Comparison of ENCODE assay signal across 8 cellular contexts in genomic region chr19:57240311-57241090, GRCh38. TPM values are rescaled to one million over a fixed set of nuclear protein-coding genes. Genes with fewer than 3 reads are reported as not detected.
DNase-seq lines count a peak whose midpoint lies in the region; TF ChIP-seq lines count a peak whose summit lies in the region.

Gene ZNF805 (plus strand): TSS chr19:57240632. CDS start chr19:57240892, 260 bp downstream.

- peak within 1 kb of the TSS; percentile 88 for H3K4me3 ChIP-seq in GM06990 (replicated peaks; ENCODE audit: low read depth, low read length)
- H3K4me3 ChIP-seq in NB4 (ENCODE audit: low read depth, low read length): peak within 1 kb of the TSS; percentile 87
- H3K4me3 ChIP-seq in neutrophil (ENCODE audit: low read depth in 1 of 2, low read length in 1 of 2): peak within 1 kb of the TSS; percentile 81 to 92

- peak; percentile 94 for DNase-seq in GM06990 (ENCODE audit: extremely low read depth, insufficient read length)
- peak; percentile 85 for DNase-seq in HFFc6
- peak; percentile 90 for DNase-seq in NB4 (ENCODE audit: low read depth)
- peak; percentile 89 for DNase-seq in SK-N-DZ (ENCODE audit: low spot score)
- DNase-seq in activated naive CD4-positive, alpha-beta T cell treated with anti-CD3 and anti-CD28 coated beads, Interleukin-2, amount 50 U/mL, for 16 hours: peak; percentile 98
- DNase-seq in germinal center (ENCODE audit: low spot score): peak; percentile 96

- peaks cover 13% of the 10 kb centered on the region for H3K36me3 Mint-ChIP-seq in HFFc6 (ENCODE audit: low read depth)

- TF ChIP-seq POLR2A in NB4 (IDR thresholded peaks at IDR 0.05; ENCODE audit: extremely low read depth, insufficient read length): peak; percentile 36

- peak within 1 kb of the TSS; percentile 86 for H3K4me3 Mint-ChIP-seq in HFFc6

- H3K27ac Mint-ChIP-seq in HFFc6: peak within 1 kb of the TSS; percentile 87

- H3K36me3 ChIP-seq in GM06990 (ENCODE audit: control insufficient read depth, insufficient read depth, low read length): peaks cover 9% of the 10 kb centered on the region
- H3K36me3 ChIP-seq in neutrophil: peaks cover 18% of the 10 kb centered on the region

- peak within 1 kb of the TSS; percentile 83 for H3K27ac ChIP-seq in neutrophil

- peaks cover 3% of the 10 kb centered on the region for H3K27me3 Mint-ChIP-seq in HFFc6 (ENCODE audit: insufficient read depth)

- H3K27me3 ChIP-seq in GM06990 (replicated peaks; ENCODE audit: control insufficient read depth, insufficient read depth, low read length) (no peaks in the 10 kb centered on the region), neutrophil (no peaks in the 10 kb centered on the region)

- H3K4me1 ChIP-seq in neutrophil (ENCODE audit: control insufficient read depth in 1 of 2, insufficient read depth in 1 of 2, low read depth in 1 of 2, low read length in 1 of 2): peaks cover 15% of the 10 kb centered on the region in 2 experiments

- TF ChIP-seq CTCF in GM06990 (IDR thresholded peaks at IDR 0.05; ENCODE audit: insufficient read depth, low read length, poor library complexity, severe bottlenecking) (peak; percentile 5), HFFc6 (IDR thresholded peaks at IDR 0.05) (peak; percentile 57), NB4 (IDR thresholded peaks at IDR 0.05; ENCODE audit: low read depth, low read length) (no peak), neutrophil (IDR thresholded peaks at IDR 0.05) (peak; percentile 48), subcutaneous adipose tissue (IDR thresholded peaks at IDR 0.05; ENCODE audit: low read depth) (no peak)

- H3K9me3 ChIP-seq in neutrophil: no peaks in the 10 kb centered on the region

- H3K9me3 Mint-ChIP-seq in HFFc6: no peaks in the 10 kb centered on the region

- peaks cover 13% of the 10 kb centered on the region for H3K4me1 Mint-ChIP-seq in HFFc6 (ENCODE audit: low read depth)

RNA-seq across cellular contexts. Expression of gene ZNF805, which starts in this region (rescaled TPM):
- 10 to 100 TPM; 10.7 to 12.8 (median 11.9) TPM for total RNA-seq in HFFc6 (2021; fragmentation: NEBNext Ultra II Directional; extraction: Animal tissue kit (Norgen Biotek cat#: 25700))
- 1.1 and 2.4 TPM in 2 replicates for polyA plus RNA-seq in SK-N-DZ (2014; cell fraction: cytosol; rRNA removed)
- 0.62 and 1.9 TPM in 2 replicates for polyA plus RNA-seq in SK-N-DZ (2014; cell fraction: nucleus; rRNA removed)
- total RNA-seq in subcutaneous adipose tissue: 10 to 100 TPM; 14.6 to 22.6 (median 17.3) TPM

Comparison
In these comparisons a context has a peak if more than half of its experiments do, and no peak if none do; other contexts are left out.
1. Peak in every context shown above with its lines: DNase-seq, H3K4me3 ChIP-seq and H3K27ac ChIP-seq.
2. CTCF ChIP-seq: peak in GM06990 (single experiment), HFFc6 (single experiment) and neutrophil (single experiment); none in NB4 (single experiment) and subcutaneous adipose tissue (single experiment).